ENCODE assay signal across 28 cellular contexts in genomic region chr1:77182083-77182482, GRCh38.
"Had no signal": no experiment of that assay in that cellular context is flagged by ENCODE, and none has a peak within 500 bp of the region (broad histone marks: within the 10 kb centered on the region; RNA-seq: fewer than 3 reads in every experiment).

No MANE protein-coding gene starts in this region.

- DNase-seq: activated CD4-positive, alpha-beta memory T cell treated with anti-CD3 and anti-CD28 coated beads, Interleukin-2, amount 10 ng/mL, durations not matched to agents 7 days and 5 days; activated CD4-positive, alpha-beta T cell treated with anti-CD3 and anti-CD28 coated beads for 1 hour; activated CD4-positive, alpha-beta T cell treated with anti-CD3 and anti-CD28 coated beads for 4 hours; activated CD4-positive, alpha-beta T cell treated with anti-CD3 and anti-CD28 coated beads, Interleukin-2, amount 10 ng/mL, durations not matched to agents 7 days and 5 days; activated CD4-positive, alpha-beta T cell treated with anti-CD3 and anti-CD28 coated beads, Interleukin-2, amount 50 U/mL, for 4 hours; activated effector memory CD4-positive, alpha-beta T cell treated with Interleukin-2 at 50 U/mL for 16 hours; activated gamma-delta T cell treated with Interleukin-2 at 50 U/mL for 16 hours; activated naive CD4-positive, alpha-beta T cell treated with anti-CD3 and anti-CD28 coated beads, Interleukin-2, amount 50 U/mL, for 16 hours; activated naive CD4-positive, alpha-beta T cell treated with Interleukin-2 at 50 U/mL for 16 hours; activated T-cell treated with anti-CD3 and anti-CD28 coated beads, Interleukin-2, amount 50 U/mL, for 4 hours; amniotic stem cell; anterior cingulate cortex; body of pancreas; caudate nucleus; cortex of kidney; dermis blood vessel endothelial cell; effector CD4-positive, alpha-beta T cell; effector memory CD8-positive, alpha-beta T cell; foreskin fibroblast; head of caudate nucleus; T-helper 2 cell had no signal

- FAIRE-seq: colon, endometrium, endothelial cell of umbilical vein, frontal cortex, TTC549 had no signal

- H3K27me3 ChIP-seq: body of pancreas had no signal

- H3K4me1 ChIP-seq: body of pancreas had no signal

- H3K4me3 ChIP-seq: body of pancreas had no signal

- H3K27ac ChIP-seq: body of pancreas, epithelial cell of prostate, VCaP had no signal
